1 cellular context compared by ENCODE assay signal in the genomic region with DNA sequence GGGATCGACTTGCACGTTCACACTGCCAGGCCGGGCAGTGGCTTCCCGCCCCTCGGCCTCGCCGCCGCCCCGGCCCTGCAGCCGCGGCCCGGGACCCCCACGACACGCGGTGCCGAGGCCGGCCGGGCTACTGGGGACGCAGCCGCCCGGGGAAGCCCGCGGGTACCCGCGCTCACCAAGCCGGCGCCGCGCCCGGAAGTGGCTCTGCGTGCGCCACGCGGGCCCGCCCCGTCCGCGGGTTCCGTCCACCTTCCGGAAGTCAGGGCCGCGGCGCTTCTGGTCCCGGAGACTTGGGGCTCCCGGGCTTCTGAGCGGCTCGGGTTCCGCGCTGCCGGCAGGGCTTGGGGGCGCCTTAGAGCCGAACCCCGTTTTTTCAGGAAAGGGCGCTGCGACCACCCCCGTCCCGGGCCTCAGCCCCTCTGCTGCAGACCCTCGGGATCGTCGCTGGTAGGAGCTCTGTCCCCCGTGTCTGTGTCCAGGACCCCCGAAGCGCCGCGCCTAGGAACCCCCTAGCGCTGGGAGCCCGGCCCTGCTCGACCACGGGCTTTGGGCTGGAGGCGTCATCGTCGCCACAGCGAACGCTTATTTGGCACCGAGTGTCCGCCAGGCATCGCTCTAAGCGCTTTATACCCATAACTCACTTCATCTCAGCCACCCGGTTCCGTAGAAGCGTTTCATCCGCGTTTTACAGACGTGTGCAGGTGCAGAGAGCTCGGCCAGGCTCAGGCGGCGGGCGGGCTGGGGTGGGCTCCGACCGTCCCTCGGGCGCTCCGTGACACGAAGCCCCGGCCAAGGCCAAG.
TF ChIP-seq lines count a peak whose summit lies in the region.

A gene with protein sequence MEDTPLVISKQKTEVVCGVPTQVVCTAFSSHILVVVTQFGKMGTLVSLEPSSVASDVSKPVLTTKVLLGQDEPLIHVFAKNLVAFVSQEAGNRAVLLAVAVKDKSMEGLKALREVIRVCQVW (minus strand): TSS at position 200 of the 800 bp plus-strand sequence. CDS start 693 bp downstream, outside the sequence.

TF ChIP-seq in K562, 482 proteins besides CTCF, POLR2A, EP300 and RAD21 (continued from another document and continues in another):
- TF ChIP-seq, protein P1, sequence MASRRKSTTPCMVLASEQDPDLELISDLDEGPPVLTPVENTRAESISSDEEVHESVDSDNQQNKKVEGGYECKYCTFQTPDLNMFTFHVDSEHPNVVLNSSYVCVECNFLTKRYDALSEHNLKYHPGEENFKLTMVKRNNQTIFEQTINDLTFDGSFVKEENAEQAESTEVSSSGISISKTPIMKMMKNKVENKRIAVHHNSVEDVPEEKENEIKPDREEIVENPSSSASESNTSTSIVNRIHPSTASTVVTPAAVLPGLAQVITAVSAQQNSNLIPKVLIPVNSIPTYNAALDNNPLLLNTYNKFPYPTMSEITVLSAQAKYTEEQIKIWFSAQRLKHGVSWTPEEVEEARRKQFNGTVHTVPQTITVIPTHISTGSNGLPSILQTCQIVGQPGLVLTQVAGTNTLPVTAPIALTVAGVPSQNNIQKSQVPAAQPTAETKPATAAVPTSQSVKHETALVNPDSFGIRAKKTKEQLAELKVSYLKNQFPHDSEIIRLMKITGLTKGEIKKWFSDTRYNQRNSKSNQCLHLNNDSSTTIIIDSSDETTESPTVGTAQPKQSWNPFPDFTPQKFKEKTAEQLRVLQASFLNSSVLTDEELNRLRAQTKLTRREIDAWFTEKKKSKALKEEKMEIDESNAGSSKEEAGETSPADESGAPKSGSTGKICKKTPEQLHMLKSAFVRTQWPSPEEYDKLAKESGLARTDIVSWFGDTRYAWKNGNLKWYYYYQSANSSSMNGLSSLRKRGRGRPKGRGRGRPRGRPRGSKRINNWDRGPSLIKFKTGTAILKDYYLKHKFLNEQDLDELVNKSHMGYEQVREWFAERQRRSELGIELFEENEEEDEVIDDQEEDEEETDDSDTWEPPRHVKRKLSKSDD (conservative IDR thresholded peaks at IDR 0.05; ENCODE audit: low read length) = no peak
- TF ChIP-seq NUFIP1 (IDR thresholded peaks at IDR 0.05; ENCODE audit: partially characterized antibody) (no peak), SMAD1 (IDR thresholded peaks at IDR 0.05; ENCODE audit: low read depth, low read length, partially characterized antibody) (no peak), TAF7 (tag; IDR thresholded peaks at IDR 0.05) (peak; percentile 69; the same call in 1 of the 2 replicates), DMBX1 (CRISPR knock-in tag; IDR thresholded peaks at IDR 0.05; ENCODE audit: borderline replicate concordance) (no peak), BCL6 (CRISPR knock-in tag; IDR thresholded peaks at IDR 0.05) (no peak), HNRNPUL1 (IDR thresholded peaks at IDR 0.05; ENCODE audit: low read length) (no peak), MEF2D (tag; conservative IDR thresholded peaks at IDR 0.05; ENCODE audit: low read depth) (no peak), CHCHD3 (CRISPR knock-in tag; IDR thresholded peaks at IDR 0.05) (no peak), NBN (IDR thresholded peaks at IDR 0.05; ENCODE audit: low read depth) (0 out of 2 replicates have a peak, but pooled peaks have one; percentile 48), FOXM1 (IDR thresholded peaks at IDR 0.05; ENCODE audit: low read depth) (no peak), FOXM1 (CRISPR knock-in tag; IDR thresholded peaks at IDR 0.05; ENCODE audit: low read depth) (0 out of 2 replicates have a peak, but pooled peaks have one; percentile 51), HDAC2 (IDR thresholded peaks at IDR 0.05) (peak; percentile 25), HEY1 (CRISPR knock-in tag; IDR thresholded peaks at IDR 0.05; ENCODE audit: borderline replicate concordance) (no peak), TOE1 (IDR thresholded peaks at IDR 0.05; ENCODE audit: borderline replicate concordance) (peak; percentile 83; the same call in 1 of the 2 replicates), TOE1 (CRISPR knock-in tag; IDR thresholded peaks at IDR 0.05; ENCODE audit: borderline replicate concordance, low read depth) (no peak), HCFC1 (IDR thresholded peaks at IDR 0.05; ENCODE audit: low read depth, low read length) (peak; percentile 83), MAFF (IDR thresholded peaks at IDR 0.05; ENCODE audit: low read length) (no peak), ZNF778 (CRISPR knock-in tag; IDR thresholded peaks at IDR 0.05) (no peak)
- TF ChIP-seq, protein P2, sequence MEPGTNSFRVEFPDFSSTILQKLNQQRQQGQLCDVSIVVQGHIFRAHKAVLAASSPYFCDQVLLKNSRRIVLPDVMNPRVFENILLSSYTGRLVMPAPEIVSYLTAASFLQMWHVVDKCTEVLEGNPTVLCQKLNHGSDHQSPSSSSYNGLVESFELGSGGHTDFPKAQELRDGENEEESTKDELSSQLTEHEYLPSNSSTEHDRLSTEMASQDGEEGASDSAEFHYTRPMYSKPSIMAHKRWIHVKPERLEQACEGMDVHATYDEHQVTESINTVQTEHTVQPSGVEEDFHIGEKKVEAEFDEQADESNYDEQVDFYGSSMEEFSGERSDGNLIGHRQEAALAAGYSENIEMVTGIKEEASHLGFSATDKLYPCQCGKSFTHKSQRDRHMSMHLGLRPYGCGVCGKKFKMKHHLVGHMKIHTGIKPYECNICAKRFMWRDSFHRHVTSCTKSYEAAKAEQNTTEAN (CRISPR knock-in tag; IDR thresholded peaks at IDR 0.05) = 0 out of 2 replicates have a peak, but pooled peaks have one; percentile 23
- TF ChIP-seq, protein P3, sequence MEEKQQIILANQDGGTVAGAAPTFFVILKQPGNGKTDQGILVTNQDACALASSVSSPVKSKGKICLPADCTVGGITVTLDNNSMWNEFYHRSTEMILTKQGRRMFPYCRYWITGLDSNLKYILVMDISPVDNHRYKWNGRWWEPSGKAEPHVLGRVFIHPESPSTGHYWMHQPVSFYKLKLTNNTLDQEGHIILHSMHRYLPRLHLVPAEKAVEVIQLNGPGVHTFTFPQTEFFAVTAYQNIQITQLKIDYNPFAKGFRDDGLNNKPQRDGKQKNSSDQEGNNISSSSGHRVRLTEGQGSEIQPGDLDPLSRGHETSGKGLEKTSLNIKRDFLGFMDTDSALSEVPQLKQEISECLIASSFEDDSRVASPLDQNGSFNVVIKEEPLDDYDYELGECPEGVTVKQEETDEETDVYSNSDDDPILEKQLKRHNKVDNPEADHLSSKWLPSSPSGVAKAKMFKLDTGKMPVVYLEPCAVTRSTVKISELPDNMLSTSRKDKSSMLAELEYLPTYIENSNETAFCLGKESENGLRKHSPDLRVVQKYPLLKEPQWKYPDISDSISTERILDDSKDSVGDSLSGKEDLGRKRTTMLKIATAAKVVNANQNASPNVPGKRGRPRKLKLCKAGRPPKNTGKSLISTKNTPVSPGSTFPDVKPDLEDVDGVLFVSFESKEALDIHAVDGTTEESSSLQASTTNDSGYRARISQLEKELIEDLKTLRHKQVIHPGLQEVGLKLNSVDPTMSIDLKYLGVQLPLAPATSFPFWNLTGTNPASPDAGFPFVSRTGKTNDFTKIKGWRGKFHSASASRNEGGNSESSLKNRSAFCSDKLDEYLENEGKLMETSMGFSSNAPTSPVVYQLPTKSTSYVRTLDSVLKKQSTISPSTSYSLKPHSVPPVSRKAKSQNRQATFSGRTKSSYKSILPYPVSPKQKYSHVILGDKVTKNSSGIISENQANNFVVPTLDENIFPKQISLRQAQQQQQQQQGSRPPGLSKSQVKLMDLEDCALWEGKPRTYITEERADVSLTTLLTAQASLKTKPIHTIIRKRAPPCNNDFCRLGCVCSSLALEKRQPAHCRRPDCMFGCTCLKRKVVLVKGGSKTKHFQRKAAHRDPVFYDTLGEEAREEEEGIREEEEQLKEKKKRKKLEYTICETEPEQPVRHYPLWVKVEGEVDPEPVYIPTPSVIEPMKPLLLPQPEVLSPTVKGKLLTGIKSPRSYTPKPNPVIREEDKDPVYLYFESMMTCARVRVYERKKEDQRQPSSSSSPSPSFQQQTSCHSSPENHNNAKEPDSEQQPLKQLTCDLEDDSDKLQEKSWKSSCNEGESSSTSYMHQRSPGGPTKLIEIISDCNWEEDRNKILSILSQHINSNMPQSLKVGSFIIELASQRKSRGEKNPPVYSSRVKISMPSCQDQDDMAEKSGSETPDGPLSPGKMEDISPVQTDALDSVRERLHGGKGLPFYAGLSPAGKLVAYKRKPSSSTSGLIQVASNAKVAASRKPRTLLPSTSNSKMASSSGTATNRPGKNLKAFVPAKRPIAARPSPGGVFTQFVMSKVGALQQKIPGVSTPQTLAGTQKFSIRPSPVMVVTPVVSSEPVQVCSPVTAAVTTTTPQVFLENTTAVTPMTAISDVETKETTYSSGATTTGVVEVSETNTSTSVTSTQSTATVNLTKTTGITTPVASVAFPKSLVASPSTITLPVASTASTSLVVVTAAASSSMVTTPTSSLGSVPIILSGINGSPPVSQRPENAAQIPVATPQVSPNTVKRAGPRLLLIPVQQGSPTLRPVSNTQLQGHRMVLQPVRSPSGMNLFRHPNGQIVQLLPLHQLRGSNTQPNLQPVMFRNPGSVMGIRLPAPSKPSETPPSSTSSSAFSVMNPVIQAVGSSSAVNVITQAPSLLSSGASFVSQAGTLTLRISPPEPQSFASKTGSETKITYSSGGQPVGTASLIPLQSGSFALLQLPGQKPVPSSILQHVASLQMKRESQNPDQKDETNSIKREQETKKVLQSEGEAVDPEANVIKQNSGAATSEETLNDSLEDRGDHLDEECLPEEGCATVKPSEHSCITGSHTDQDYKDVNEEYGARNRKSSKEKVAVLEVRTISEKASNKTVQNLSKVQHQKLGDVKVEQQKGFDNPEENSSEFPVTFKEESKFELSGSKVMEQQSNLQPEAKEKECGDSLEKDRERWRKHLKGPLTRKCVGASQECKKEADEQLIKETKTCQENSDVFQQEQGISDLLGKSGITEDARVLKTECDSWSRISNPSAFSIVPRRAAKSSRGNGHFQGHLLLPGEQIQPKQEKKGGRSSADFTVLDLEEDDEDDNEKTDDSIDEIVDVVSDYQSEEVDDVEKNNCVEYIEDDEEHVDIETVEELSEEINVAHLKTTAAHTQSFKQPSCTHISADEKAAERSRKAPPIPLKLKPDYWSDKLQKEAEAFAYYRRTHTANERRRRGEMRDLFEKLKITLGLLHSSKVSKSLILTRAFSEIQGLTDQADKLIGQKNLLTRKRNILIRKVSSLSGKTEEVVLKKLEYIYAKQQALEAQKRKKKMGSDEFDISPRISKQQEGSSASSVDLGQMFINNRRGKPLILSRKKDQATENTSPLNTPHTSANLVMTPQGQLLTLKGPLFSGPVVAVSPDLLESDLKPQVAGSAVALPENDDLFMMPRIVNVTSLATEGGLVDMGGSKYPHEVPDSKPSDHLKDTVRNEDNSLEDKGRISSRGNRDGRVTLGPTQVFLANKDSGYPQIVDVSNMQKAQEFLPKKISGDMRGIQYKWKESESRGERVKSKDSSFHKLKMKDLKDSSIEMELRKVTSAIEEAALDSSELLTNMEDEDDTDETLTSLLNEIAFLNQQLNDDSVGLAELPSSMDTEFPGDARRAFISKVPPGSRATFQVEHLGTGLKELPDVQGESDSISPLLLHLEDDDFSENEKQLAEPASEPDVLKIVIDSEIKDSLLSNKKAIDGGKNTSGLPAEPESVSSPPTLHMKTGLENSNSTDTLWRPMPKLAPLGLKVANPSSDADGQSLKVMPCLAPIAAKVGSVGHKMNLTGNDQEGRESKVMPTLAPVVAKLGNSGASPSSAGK (IDR thresholded peaks at IDR 0.05) = peak; percentile 13; the same call in 1 of the 2 replicates
- TF ChIP-seq, protein P4, sequence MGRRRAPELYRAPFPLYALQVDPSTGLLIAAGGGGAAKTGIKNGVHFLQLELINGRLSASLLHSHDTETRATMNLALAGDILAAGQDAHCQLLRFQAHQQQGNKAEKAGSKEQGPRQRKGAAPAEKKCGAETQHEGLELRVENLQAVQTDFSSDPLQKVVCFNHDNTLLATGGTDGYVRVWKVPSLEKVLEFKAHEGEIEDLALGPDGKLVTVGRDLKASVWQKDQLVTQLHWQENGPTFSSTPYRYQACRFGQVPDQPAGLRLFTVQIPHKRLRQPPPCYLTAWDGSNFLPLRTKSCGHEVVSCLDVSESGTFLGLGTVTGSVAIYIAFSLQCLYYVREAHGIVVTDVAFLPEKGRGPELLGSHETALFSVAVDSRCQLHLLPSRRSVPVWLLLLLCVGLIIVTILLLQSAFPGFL (CRISPR knock-in tag; IDR thresholded peaks at IDR 0.05) = peak; percentile 44; the same call in 1 of the 2 replicates
- TF ChIP-seq, protein P5, sequence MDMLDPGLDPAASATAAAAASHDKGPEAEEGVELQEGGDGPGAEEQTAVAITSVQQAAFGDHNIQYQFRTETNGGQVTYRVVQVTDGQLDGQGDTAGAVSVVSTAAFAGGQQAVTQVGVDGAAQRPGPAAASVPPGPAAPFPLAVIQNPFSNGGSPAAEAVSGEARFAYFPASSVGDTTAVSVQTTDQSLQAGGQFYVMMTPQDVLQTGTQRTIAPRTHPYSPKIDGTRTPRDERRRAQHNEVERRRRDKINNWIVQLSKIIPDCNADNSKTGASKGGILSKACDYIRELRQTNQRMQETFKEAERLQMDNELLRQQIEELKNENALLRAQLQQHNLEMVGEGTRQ (CRISPR knock-in tag; IDR thresholded peaks at IDR 0.05) = no peak
- TF ChIP-seq, protein P6, sequence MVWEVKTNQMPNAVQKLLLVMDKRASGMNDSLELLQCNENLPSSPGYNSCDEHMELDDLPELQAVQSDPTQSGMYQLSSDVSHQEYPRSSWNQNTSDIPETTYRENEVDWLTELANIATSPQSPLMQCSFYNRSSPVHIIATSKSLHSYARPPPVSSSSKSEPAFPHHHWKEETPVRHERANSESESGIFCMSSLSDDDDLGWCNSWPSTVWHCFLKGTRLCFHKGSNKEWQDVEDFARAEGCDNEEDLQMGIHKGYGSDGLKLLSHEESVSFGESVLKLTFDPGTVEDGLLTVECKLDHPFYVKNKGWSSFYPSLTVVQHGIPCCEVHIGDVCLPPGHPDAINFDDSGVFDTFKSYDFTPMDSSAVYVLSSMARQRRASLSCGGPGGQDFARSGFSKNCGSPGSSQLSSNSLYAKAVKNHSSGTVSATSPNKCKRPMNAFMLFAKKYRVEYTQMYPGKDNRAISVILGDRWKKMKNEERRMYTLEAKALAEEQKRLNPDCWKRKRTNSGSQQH (CRISPR knock-in tag; IDR thresholded peaks at IDR 0.05) = no peak
- TF ChIP-seq, protein P7, sequence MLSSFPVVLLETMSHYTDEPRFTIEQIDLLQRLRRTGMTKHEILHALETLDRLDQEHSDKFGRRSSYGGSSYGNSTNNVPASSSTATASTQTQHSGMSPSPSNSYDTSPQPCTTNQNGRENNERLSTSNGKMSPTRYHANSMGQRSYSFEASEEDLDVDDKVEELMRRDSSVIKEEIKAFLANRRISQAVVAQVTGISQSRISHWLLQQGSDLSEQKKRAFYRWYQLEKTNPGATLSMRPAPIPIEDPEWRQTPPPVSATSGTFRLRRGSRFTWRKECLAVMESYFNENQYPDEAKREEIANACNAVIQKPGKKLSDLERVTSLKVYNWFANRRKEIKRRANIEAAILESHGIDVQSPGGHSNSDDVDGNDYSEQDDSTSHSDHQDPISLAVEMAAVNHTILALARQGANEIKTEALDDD (IDR thresholded peaks at IDR 0.05) = no peak
- TF ChIP-seq, protein P8, sequence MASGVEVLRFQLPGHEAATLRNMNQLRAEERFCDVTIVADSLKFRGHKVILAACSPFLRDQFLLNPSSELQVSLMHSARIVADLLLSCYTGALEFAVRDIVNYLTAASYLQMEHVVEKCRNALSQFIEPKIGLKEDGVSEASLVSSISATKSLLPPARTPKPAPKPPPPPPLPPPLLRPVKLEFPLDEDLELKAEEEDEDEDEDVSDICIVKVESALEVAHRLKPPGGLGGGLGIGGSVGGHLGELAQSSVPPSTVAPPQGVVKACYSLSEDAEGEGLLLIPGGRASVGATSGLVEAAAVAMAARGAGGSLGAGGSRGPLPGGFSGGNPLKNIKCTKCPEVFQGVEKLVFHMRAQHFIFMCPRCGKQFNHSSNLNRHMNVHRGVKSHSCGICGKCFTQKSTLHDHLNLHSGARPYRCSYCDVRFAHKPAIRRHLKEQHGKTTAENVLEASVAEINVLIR (CRISPR knock-in tag; IDR thresholded peaks at IDR 0.05) = no peak
